ENCODE assay signal across 8 cellular contexts in genomic region chr10:132331259-132331955, GRCh38. TPM values are rescaled to one million over a fixed set of nuclear protein-coding genes. Genes with fewer than 3 reads are reported as not detected.
DNase-seq lines count a peak whose midpoint lies in the region; ATAC-seq and TF ChIP-seq lines count a peak whose summit lies in the region.

No MANE protein-coding gene starts in this region.

- peaks cover 65% of the 10 kb centered on the region for H3K4me1 Mint-ChIP-seq in activated naive CD4-positive, alpha-beta T cell treated with anti-CD3 and anti-CD28 coated beads for 36 hours (ENCODE audit: low read depth)

- no peaks in the 10 kb centered on the region for H3K36me3 ChIP-seq in PC-3 (ENCODE audit: low read depth, low read length)

- POLR2A ChIA-PET in PC-3 (lab: Charles Lee; ENCODE audit: unreplicated experiment): interaction anchor here (0.7 kb wide), 1 partner anchor 22 kb away, joined by 9 read pairs; no protein-coding TSS in a partner anchor

- peak overlapping the region; percentile 61 for H3K27ac ChIP-seq in PC-3 (ENCODE audit: low read length)

- peak; percentile 18 for ATAC-seq in HG02884 (IDR thresholded peaks at IDR 0.05; ENCODE audit: unreplicated experiment)
- ATAC-seq in PC-3: peak; percentile 35
- peak; percentile 66 for ATAC-seq in omental fat pad (ENCODE audit: low FRiP score)
- no peak for ATAC-seq in sciatic nerve

- peak overlapping the region; percentile 98 for H3K4me3 ChIP-seq in PC-3 (ENCODE audit: low read length)

- BruUV-seq in PC-3 (replicated peaks; lab: Mats Ljungman, UMichigan): TSS peak; percentile 62

- peaks cover 36% of the 10 kb centered on the region for H3K36me3 Mint-ChIP-seq in activated naive CD4-positive, alpha-beta T cell treated with anti-CD3 and anti-CD28 coated beads for 36 hours (ENCODE audit: low read depth)

- H3F3A ChIP-seq in PC-3 (ENCODE audit: low read length, unreplicated experiment): no peaks in the 10 kb centered on the region

- H3K9me3 ChIP-seq in PC-3 (ENCODE audit: low read length): no peaks in the 10 kb centered on the region

- H3K4me3 Mint-ChIP-seq in activated naive CD4-positive, alpha-beta T cell treated with anti-CD3 and anti-CD28 coated beads for 36 hours: peak overlapping the region; percentile 92

- DNase-seq in activated naive CD4-positive, alpha-beta T cell treated with anti-CD3 and anti-CD28 coated beads for 36 hours: no peak
- DNase-seq in activated naive CD4-positive, alpha-beta T cell treated with Interleukin-2 at 50 U/mL for 16 hours: no peak
- peak; percentile 6 for DNase-seq in PC-3
- no peak for DNase-seq in erythroblast (lab: John Stamatoyannopoulos, UW)
- no peak for DNase-seq in omental fat pad (ENCODE audit: low spot score)
- DNase-seq in DMS53 (lab: John Stamatoyannopoulos, UW): no peak
- DNase-seq in sciatic nerve (ENCODE audit: low spot score): no peak

- peaks cover 51% of the 10 kb centered on the region for H3K79me2 ChIP-seq in PC-3 (ENCODE audit: low read length)

- no peaks in the 10 kb centered on the region for H4K20me1 ChIP-seq in PC-3 (ENCODE audit: low read length)

- H3K9me3 Mint-ChIP-seq in activated naive CD4-positive, alpha-beta T cell treated with anti-CD3 and anti-CD28 coated beads for 36 hours: peaks cover 6% of the 10 kb centered on the region

- H3K9ac ChIP-seq in PC-3 (ENCODE audit: low read length): peak overlapping the region; percentile 91

- H3K27ac Mint-ChIP-seq in activated naive CD4-positive, alpha-beta T cell treated with anti-CD3 and anti-CD28 coated beads for 36 hours: peak overlapping the region; percentile 87

- intact Hi-C loops in activated naive CD4-positive, alpha-beta T cell treated with anti-CD3 and anti-CD28 coated beads for 36 hours (cut with micrococcal nuclease): loop anchor here (1.0 to 10.0 kb wide), 7 partner anchors 23 to 431 kb away; partner anchors contain the start of genes BNIP3, INPP5A, PPP2R2D and PWWP2B
- intact Hi-C loops in PC-3 (cut with micrococcal nuclease) (no loop called here), sciatic nerve (cut with DNase I) (no loop called here)

- H3K4me2 ChIP-seq in PC-3 (ENCODE audit: low read length): peak overlapping the region; percentile 98

- peak overlapping the region; percentile 52 for H2AFZ ChIP-seq in PC-3 (ENCODE audit: low read length)

- no peak for TF ChIP-seq CTCF in PC-3 (conservative IDR thresholded peaks at IDR 0.05; ENCODE audit: low read depth, low read length)
- TF ChIP-seq CTCF in omental fat pad (IDR thresholded peaks at IDR 0.05): no peak

- no peaks in the 10 kb centered on the region for H3K9me2 ChIP-seq in PC-3 (replicated peaks; ENCODE audit: low read length)

- CTCF ChIA-PET in activated naive CD4-positive, alpha-beta T cell treated with anti-CD3 and anti-CD28 coated beads for 36 hours (lab: Charles Lee): no interaction called here
- CTCF ChIA-PET in PC-3 (lab: Charles Lee): no interaction called here

- no peaks in the 10 kb centered on the region for H3K27me3 ChIP-seq in PC-3 (ENCODE audit: low read length)

- peak; percentile 40 for TF ChIP-seq POLR2A in erythroblast (IDR thresholded peaks at IDR 0.05; ENCODE audit: low read length)

- H3K27me3 Mint-ChIP-seq in activated naive CD4-positive, alpha-beta T cell treated with anti-CD3 and anti-CD28 coated beads for 36 hours (ENCODE audit: low read depth): no peaks in the 10 kb centered on the region

- peaks cover 8% of the 10 kb centered on the region for H3K4me1 ChIP-seq in PC-3 (ENCODE audit: insufficient read depth, low read length)

RNA-seq across cellular contexts. Expression of gene LRRC27, which starts 0.6 kb away (rescaled TPM):
- total RNA-seq in activated naive CD4-positive, alpha-beta T cell treated with anti-CD3 and anti-CD28 coated beads for 36 hours: 1 to 10 TPM; 1.5 to 1.9 TPM
- total RNA-seq in PC-3 (2014; rRNA removed): 2.5 and 5.6 TPM in 2 replicates
- 10 to 100 TPM in 1 of 4 donors, 1 to 10 TPM in 3; 5.0 to 12.1 (median 7.7) TPM for total RNA-seq in omental fat pad
- total RNA-seq in sciatic nerve: 12.4 TPM

RNA-seq across cellular contexts. Expression of gene STK32C, which starts 23.7 kb away (rescaled TPM):
- 10 to 100 TPM; 16.5 to 16.6 TPM for total RNA-seq in activated naive CD4-positive, alpha-beta T cell treated with anti-CD3 and anti-CD28 coated beads for 36 hours
- total RNA-seq in PC-3 (2014; rRNA removed) (28.3 and 34.7 TPM in 2 replicates), omental fat pad (1 to 10 TPM; 5.0 to 8.9 (median 8.1) TPM), sciatic nerve (11.1 TPM)
